Comparison of ENCODE assay signal across 19 cellular contexts in the genomic region with DNA sequence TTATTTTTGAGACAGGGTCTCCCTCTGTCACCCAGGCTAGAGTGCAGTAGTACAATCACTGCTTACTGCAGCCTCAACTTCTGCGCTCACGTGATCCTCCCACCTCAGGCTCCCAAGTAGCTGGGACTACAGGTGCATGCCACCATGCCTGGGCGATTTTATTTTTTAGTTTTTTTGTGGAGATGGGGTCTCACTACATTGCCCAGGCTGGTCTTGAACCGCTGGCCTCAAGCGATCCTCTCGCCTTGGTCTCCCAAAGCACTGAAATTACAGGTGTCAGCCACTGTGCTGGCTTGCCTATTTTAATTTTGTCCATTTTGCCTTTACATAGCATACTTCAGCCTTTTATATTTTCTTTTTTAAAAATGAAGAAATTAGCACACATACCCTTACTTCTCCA. TPM values are rescaled to one million over a fixed set of nuclear protein-coding genes. Genes with fewer than 3 reads are reported as not detected.
DNase-seq lines count a peak whose midpoint lies in the region; ATAC-seq and TF ChIP-seq lines count a peak whose summit lies in the region.
"Had no signal": no experiment of that assay in that cellular context is flagged by ENCODE, and none has a peak within 500 bp of the region (broad histone marks: within the 10 kb centered on the region; RNA-seq: fewer than 3 reads in every experiment).

No MANE protein-coding gene starts in this region.

- POLR2A ChIA-PET in activated CD4-positive, alpha-beta T cell treated with anti-CD3 and anti-CD28 coated beads for 36 hours (lab: Charles Lee): no interaction called here

- no peak for DNase-seq in activated CD4-positive, alpha-beta T cell treated with anti-CD3 and anti-CD28 coated beads for 36 hours
- no peak for DNase-seq in activated CD4-positive, alpha-beta T cell treated with anti-CD3 and anti-CD28 coated beads for 48 hours
- DNase-seq in activated naive CD8-positive, alpha-beta T cell treated with anti-CD3 and anti-CD28 coated beads, Interleukin-2, amount 50 U/mL, for 24 hours: no peak
- no peak for DNase-seq in activated naive CD8-positive, alpha-beta T cell treated with anti-CD3 and anti-CD28 coated beads for 36 hours
- DNase-seq in tibial artery: no peak
- DNase-seq: AML-193; CD4-positive, alpha-beta memory T cell; DMS153; DMS79; GDM1; GM23248; IMR-90 had no signal

- CTCF ChIA-PET in activated CD4-positive, alpha-beta T cell treated with anti-CD3 and anti-CD28 coated beads for 36 hours (lab: Charles Lee): no interaction called here

- peaks cover 51 to 85% (median 74%) of the 10 kb centered on the region in 3 donors for H3K36me3 ChIP-seq in tibial artery

- no peaks in the 10 kb centered on the region for H3K27me3 ChIP-seq in tibial artery

- no peaks in the 10 kb centered on the region for H3K27me3 Mint-ChIP-seq in activated CD4-positive, alpha-beta T cell treated with anti-CD3 and anti-CD28 coated beads for 36 hours
- H3K27me3 Mint-ChIP-seq in activated naive CD8-positive, alpha-beta T cell treated with anti-CD3 and anti-CD28 coated beads, Interleukin-2, amount 50 U/mL, for 24 hours: no peaks in the 10 kb centered on the region
- no peaks in the 10 kb centered on the region for H3K27me3 Mint-ChIP-seq in activated naive CD8-positive, alpha-beta T cell treated with anti-CD3 and anti-CD28 coated beads for 36 hours
- no peaks in the 10 kb centered on the region for H3K27me3 Mint-ChIP-seq in activated T-helper 17 cell treated with anti-CD3 and anti-CD28 coated beads, Interleukin-2, amount 50 U/mL, for 72 hours
- H3K27me3 Mint-ChIP-seq: CD4-positive, alpha-beta memory T cell had no signal

- no peaks in the 10 kb centered on the region for H3K9me3 Mint-ChIP-seq in activated CD4-positive, alpha-beta T cell treated with anti-CD3 and anti-CD28 coated beads for 36 hours (ENCODE audit: low read depth)
- H3K9me3 Mint-ChIP-seq in activated naive CD8-positive, alpha-beta T cell treated with anti-CD3 and anti-CD28 coated beads, Interleukin-2, amount 50 U/mL, for 24 hours: no peaks in the 10 kb centered on the region
- no peaks in the 10 kb centered on the region for H3K9me3 Mint-ChIP-seq in activated naive CD8-positive, alpha-beta T cell treated with anti-CD3 and anti-CD28 coated beads for 36 hours
- H3K9me3 Mint-ChIP-seq in activated T-helper 17 cell treated with anti-CD3 and anti-CD28 coated beads, Interleukin-2, amount 50 U/mL, for 72 hours: no peaks in the 10 kb centered on the region
- H3K9me3 Mint-ChIP-seq: CD4-positive, alpha-beta memory T cell had no signal

- intact Hi-C loops in activated CD4-positive, alpha-beta T cell treated with anti-CD3 and anti-CD28 coated beads for 36 hours (cut with DNase I, micrococcal nuclease): no loop called here
- intact Hi-C loops in tibial artery (cut with DNase I; ENCODE audit: low total_unique reads): no loop called here

- H3K27ac ChIP-seq in tibial artery: no peak overlapping the region
- H3K27ac ChIP-seq: 22Rv1, A549, C4-2B, GM23248, HL-60 had no signal

- H3K27ac Mint-ChIP-seq in activated CD4-positive, alpha-beta T cell treated with anti-CD3 and anti-CD28 coated beads for 36 hours: peak overlapping the region; percentile 82
- H3K27ac Mint-ChIP-seq in activated naive CD8-positive, alpha-beta T cell treated with anti-CD3 and anti-CD28 coated beads, Interleukin-2, amount 50 U/mL, for 24 hours: peak overlapping the region; percentile 17
- no peak overlapping the region for H3K27ac Mint-ChIP-seq in activated naive CD8-positive, alpha-beta T cell treated with anti-CD3 and anti-CD28 coated beads for 36 hours
- peak overlapping the region; percentile 32 for H3K27ac Mint-ChIP-seq in activated T-helper 17 cell treated with anti-CD3 and anti-CD28 coated beads, Interleukin-2, amount 50 U/mL, for 72 hours

- ATAC-seq in activated CD4-positive, alpha-beta T cell treated with anti-CD3 and anti-CD28 coated beads for 36 hours: no peak
- ATAC-seq in activated naive CD8-positive, alpha-beta T cell treated with anti-CD3 and anti-CD28 coated beads, Interleukin-2, amount 50 U/mL, for 24 hours: no peak
- no peak for ATAC-seq in activated T-helper 17 cell treated with anti-CD3 and anti-CD28 coated beads, Interleukin-2, amount 50 U/mL, for 72 hours (replicated peaks)
- ATAC-seq in HG03045 (IDR thresholded peaks at IDR 0.05; ENCODE audit: unreplicated experiment): no peak
- ATAC-seq: A549 had no signal

- H3K36me3 Mint-ChIP-seq in activated CD4-positive, alpha-beta T cell treated with anti-CD3 and anti-CD28 coated beads for 36 hours (ENCODE audit: low read depth): peaks cover 52% of the 10 kb centered on the region
- peaks cover 61% of the 10 kb centered on the region for H3K36me3 Mint-ChIP-seq in activated naive CD8-positive, alpha-beta T cell treated with anti-CD3 and anti-CD28 coated beads, Interleukin-2, amount 50 U/mL, for 24 hours (ENCODE audit: low read depth)
- H3K36me3 Mint-ChIP-seq in activated naive CD8-positive, alpha-beta T cell treated with anti-CD3 and anti-CD28 coated beads for 36 hours: peaks cover 53% of the 10 kb centered on the region
- H3K36me3 Mint-ChIP-seq in activated T-helper 17 cell treated with anti-CD3 and anti-CD28 coated beads, Interleukin-2, amount 50 U/mL, for 72 hours (ENCODE audit: low read depth): peaks cover 89% of the 10 kb centered on the region

- H3K4me3 Mint-ChIP-seq in activated CD4-positive, alpha-beta T cell treated with anti-CD3 and anti-CD28 coated beads for 36 hours: no peak overlapping the region
- H3K4me3 Mint-ChIP-seq in activated naive CD8-positive, alpha-beta T cell treated with anti-CD3 and anti-CD28 coated beads, Interleukin-2, amount 50 U/mL, for 24 hours: no peak overlapping the region
- no peak overlapping the region for H3K4me3 Mint-ChIP-seq in activated naive CD8-positive, alpha-beta T cell treated with anti-CD3 and anti-CD28 coated beads for 36 hours
- H3K4me3 Mint-ChIP-seq in activated T-helper 17 cell treated with anti-CD3 and anti-CD28 coated beads, Interleukin-2, amount 50 U/mL, for 72 hours: no peak overlapping the region

- H3K4me1 Mint-ChIP-seq in activated CD4-positive, alpha-beta T cell treated with anti-CD3 and anti-CD28 coated beads for 36 hours: peaks cover 13% of the 10 kb centered on the region
- H3K4me1 Mint-ChIP-seq in activated naive CD8-positive, alpha-beta T cell treated with anti-CD3 and anti-CD28 coated beads, Interleukin-2, amount 50 U/mL, for 24 hours: no peaks in the 10 kb centered on the region
- peaks cover 5% of the 10 kb centered on the region for H3K4me1 Mint-ChIP-seq in activated naive CD8-positive, alpha-beta T cell treated with anti-CD3 and anti-CD28 coated beads for 36 hours
- peaks cover 15% of the 10 kb centered on the region for H3K4me1 Mint-ChIP-seq in activated T-helper 17 cell treated with anti-CD3 and anti-CD28 coated beads, Interleukin-2, amount 50 U/mL, for 72 hours

- no peak for TF ChIP-seq CTCF in tibial artery (IDR thresholded peaks at IDR 0.05)

- no peaks in the 10 kb centered on the region for H3K9me3 ChIP-seq in tibial artery
- H3K9me3 ChIP-seq: HAP-1 had no signal

- H3K4me1 ChIP-seq in tibial artery: no peaks in the 10 kb centered on the region
- H3K4me1 ChIP-seq: A549, HAP-1 had no signal

- no peak overlapping the region for H3K4me3 ChIP-seq in tibial artery
- H3K4me3 ChIP-seq: A549, GM23248, HAP-1 had no signal

RNA-seq across cellular contexts. Expression of gene TTC19, which starts 51.2 kb away (rescaled TPM):
- total RNA-seq in activated CD4-positive, alpha-beta T cell treated with anti-CD3 and anti-CD28 coated beads for 36 hours: 10 to 100 TPM; 21.1 to 22.0 TPM
- total RNA-seq in activated naive CD8-positive, alpha-beta T cell treated with anti-CD3 and anti-CD28 coated beads for 36 hours: 10 to 100 TPM; 39.7 to 41.2 TPM
- 10 to 100 TPM; 22.2 to 28.8 TPM for total RNA-seq in activated T-helper 17 cell treated with anti-CD3 and anti-CD28 coated beads, Interleukin-2, amount 50 U/mL, for 72 hours

RNA-seq across cellular contexts. Expression of gene ZSWIM7, which starts 51.3 kb away (rescaled TPM):
- 10 to 100 TPM; 11.2 to 11.7 TPM for total RNA-seq in activated CD4-positive, alpha-beta T cell treated with anti-CD3 and anti-CD28 coated beads for 36 hours
- total RNA-seq in activated naive CD8-positive, alpha-beta T cell treated with anti-CD3 and anti-CD28 coated beads for 36 hours: 10 to 100 TPM; 10.8 to 13.4 TPM
- 10 to 100 TPM; 10.9 to 14.8 TPM for total RNA-seq in activated T-helper 17 cell treated with anti-CD3 and anti-CD28 coated beads, Interleukin-2, amount 50 U/mL, for 72 hours
